2 cellular contexts compared by ENCODE assay signal in genomic region chr10:2935647-2936386, GRCh38.
TF ChIP-seq lines count a peak whose summit lies in the region.

No MANE protein-coding gene starts in this region.

TF ChIP-seq in A549, 52 proteins besides CTCF, POLR2A, EP300 and RAD21 (continued from another document):
- TF ChIP-seq SREBF2 (IDR thresholded peaks at IDR 0.05): no peak
- TF ChIP-seq CHD2 (IDR thresholded peaks at IDR 0.05; ENCODE audit: low read length, partially characterized antibody): no peak

TF ChIP-seq in K562, 482 proteins besides CTCF, POLR2A, EP300 and RAD21 (continued from another document):
- 0 out of 2 replicates have a peak, but pooled peaks have one; percentile 32 for TF ChIP-seq MAFG (tag; conservative IDR thresholded peaks at IDR 0.05)
- peak; percentile 44 for TF ChIP-seq ZNF316 (IDR thresholded peaks at IDR 0.05)
